1 cellular context compared by ENCODE assay signal in genomic region chr1:218996362-218996761, GRCh38.
TF ChIP-seq lines count a peak whose summit lies in the region.

No MANE protein-coding gene starts in this region.

TF ChIP-seq in IMR-90, 13 proteins besides CTCF, POLR2A, EP300 and RAD21:
- no peak for TF ChIP-seq MAZ (IDR thresholded peaks at IDR 0.05; ENCODE audit: borderline replicate concordance, low read depth, low read length)
- TF ChIP-seq SMC3 (IDR thresholded peaks at IDR 0.05; ENCODE audit: low read depth, low read length), result no peak
- no peak for TF ChIP-seq CEBPB (IDR thresholded peaks at IDR 0.05; ENCODE audit: low read depth, low read length)
- no peak for TF ChIP-seq CHD1 (IDR thresholded peaks at IDR 0.05; ENCODE audit: low read depth, low read length)
- TF ChIP-seq FOS (IDR thresholded peaks at IDR 0.05; ENCODE audit: low read depth, low read length), result no peak
- TF ChIP-seq BHLHE40 (IDR thresholded peaks at IDR 0.05; ENCODE audit: low read depth, low read length), result no peak
- TF ChIP-seq ELK1 (IDR thresholded peaks at IDR 0.05; ENCODE audit: borderline replicate concordance, low read depth, low read length), result no peak
- no peak for TF ChIP-seq MAFK (IDR thresholded peaks at IDR 0.05; ENCODE audit: low read depth, low read length)
- TF ChIP-seq RCOR1 (IDR thresholded peaks at IDR 0.05; ENCODE audit: insufficient replicate concordance, low read length), result no peak
- TF ChIP-seq RFX5 (IDR thresholded peaks at IDR 0.05; ENCODE audit: low read depth, low read length), result no peak
- no peak for TF ChIP-seq NFE2L2 (IDR thresholded peaks at IDR 0.05; ENCODE audit: low read depth, low read length)
- TF ChIP-seq USF2 (IDR thresholded peaks at IDR 0.05; ENCODE audit: low read depth, low read length), result no peak
- TF ChIP-seq MXI1 (IDR thresholded peaks at IDR 0.05; ENCODE audit: borderline replicate concordance, low read depth, low read length), result no peak
